17 cellular contexts compared by ENCODE assay signal in the genomic region with DNA sequence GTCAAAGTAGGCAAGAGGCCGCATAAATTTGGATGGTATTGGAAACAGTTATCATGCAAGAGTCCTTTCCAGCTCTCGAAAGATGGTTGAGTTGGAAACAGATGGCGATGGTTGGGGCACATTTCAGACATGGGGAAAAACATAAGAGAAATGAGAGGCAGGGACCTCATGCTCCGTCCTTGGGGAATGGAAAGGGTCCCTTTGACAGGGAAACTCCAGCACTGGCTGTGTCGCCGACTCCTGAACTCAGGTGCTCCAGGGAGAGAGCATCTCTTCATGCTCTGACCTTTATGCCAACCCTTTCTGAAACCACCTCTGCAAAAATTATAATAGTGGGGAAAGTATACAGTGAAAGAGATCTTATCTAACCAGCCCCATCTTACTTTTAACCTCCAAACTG. TPM values are rescaled to one million over a fixed set of nuclear protein-coding genes. Genes with fewer than 3 reads are reported as not detected.
A peak's percentile ranks its signal among the peaks of the same experiment; 100 is the strongest.
DNase-seq lines count a peak whose midpoint lies in the region; ATAC-seq and TF ChIP-seq lines count a peak whose summit lies in the region.
"Had no signal": no experiment of that assay in that cellular context is flagged by ENCODE, and none has a peak within 500 bp of the region (broad histone marks: within the 10 kb centered on the region; RNA-seq: fewer than 3 reads in every experiment).

No MANE protein-coding gene starts in this region.

- peak; percentile 21 for DNase-seq in activated T-cell treated with anti-CD3 and anti-CD28 coated beads, Interleukin-2, amount 50 U/mL, for 24 hours
- no peak for DNase-seq in activated T-cell treated with anti-CD3 and anti-CD28 coated beads, Interleukin-2, amount 50 U/mL, for 72 hours
- DNase-seq in ovary = peak in 3 of 5 donors; percentile 16 to 29 (median 21)
- no peak for DNase-seq in transverse colon
- no peak for DNase-seq in DMS114 treated with DMSO at 0.1 percent for 48 hours (lab: John Stamatoyannopoulos, UW; ENCODE audit: unreplicated experiment)
- DNase-seq in nephron progenitor cell = no peak
- DNase-seq: activated CD4-positive, alpha-beta T cell treated with anti-CD3 and anti-CD28 coated beads, Interleukin-2, amount 50 U/mL, for 4 hours; NCI-H2029 treated with DMSO at 0.1 percent for 48 hours; NCI-H526 treated with DMSO at 0.1 percent for 48 hours; stimulated activated CD4-positive, alpha-beta T cell treated with anti-CD3 and anti-CD28 coated beads, Interleukin-4, amount 100 ng/mL, for 4 hours had no signal

- H3K27ac Mint-ChIP-seq in activated T-cell treated with anti-CD3 and anti-CD28 coated beads, Interleukin-2, amount 50 U/mL, for 24 hours = no peak overlapping the region
- H3K27ac Mint-ChIP-seq in activated T-cell treated with anti-CD3 and anti-CD28 coated beads, Interleukin-2, amount 50 U/mL, for 72 hours = no peak overlapping the region
- H3K27ac Mint-ChIP-seq in nephron progenitor cell = no peak overlapping the region
- H3K27ac Mint-ChIP-seq: mesothelial cell of epicardium had no signal

- H3K4me1 ChIP-seq in duodenal mucosa (ENCODE audit: control insufficient read depth in 1 of 2, insufficient read depth in 2 of 2, low read length in 2 of 2) (peaks cover 10 to 11% of the 10 kb centered on the region in 2 donors), ovary (ENCODE audit: insufficient read depth) (peaks cover 23% of the 10 kb centered on the region), transverse colon (peaks cover 12 to 35% (median 13%) of the 10 kb centered on the region in 4 donors)
- H3K4me1 ChIP-seq: A549 had no signal

- H3K27ac ChIP-seq in duodenal mucosa (ENCODE audit: low read depth, low read length) (peak overlapping the region; percentile 76), ovary (peak overlapping the region in 1 of 2 donors; percentile 81), transverse colon (peak overlapping the region; percentile 79 to 95 (median 84))
- H3K27ac ChIP-seq: epithelial cell of prostate had no signal

- H3K9me3 ChIP-seq in duodenal mucosa (ENCODE audit: control insufficient read depth in 1 of 2, low read length in 2 of 2) (peaks cover 11 to 12% of the 10 kb centered on the region in 2 donors), ovary (no peaks in the 10 kb centered on the region), transverse colon (peaks cover 0 to 6% of the 10 kb centered on the region in 2 donors)

- WGBS in ovary, 3 donors = 82 to 94% (median 88%) methylated on average over 6 of the region's 6 CpGs
- 64 to 69% methylated on average over 4 to 6 of the region's 6 CpGs for WGBS in transverse colon (ENCODE audit: low coverage in 1 of 2), 2 donors

- no peak for TF ChIP-seq EP300 in ovary (IDR thresholded peaks at IDR 0.05)
- no peak for TF ChIP-seq EP300 in transverse colon (IDR thresholded peaks at IDR 0.05; ENCODE audit: low read depth)

- H3K27me3 Mint-ChIP-seq in activated T-cell treated with anti-CD3 and anti-CD28 coated beads, Interleukin-2, amount 50 U/mL, for 24 hours = peaks cover 78% of the 10 kb centered on the region
- peaks cover 52% of the 10 kb centered on the region for H3K27me3 Mint-ChIP-seq in activated T-cell treated with anti-CD3 and anti-CD28 coated beads, Interleukin-2, amount 50 U/mL, for 72 hours (ENCODE audit: low read depth)
- peaks cover 27% of the 10 kb centered on the region for H3K27me3 Mint-ChIP-seq in nephron progenitor cell (ENCODE audit: low read depth, poor library complexity)

- H3K36me3 ChIP-seq in duodenal mucosa (ENCODE audit: control insufficient read depth in 1 of 2, insufficient read depth in 2 of 2, low read length in 2 of 2) = no peaks in the 10 kb centered on the region
- H3K36me3 ChIP-seq in ovary = no peaks in the 10 kb centered on the region
- no peaks in the 10 kb centered on the region for H3K36me3 ChIP-seq in transverse colon

- intact Hi-C loops in ovary (cut with DNase I) (no loop called here), transverse colon (cut with DNase I; ENCODE audit: low total_unique reads) (no loop called here)

- H3K9me3 Mint-ChIP-seq in activated T-cell treated with anti-CD3 and anti-CD28 coated beads, Interleukin-2, amount 50 U/mL, for 24 hours = peaks cover 8% of the 10 kb centered on the region
- peaks cover 6 to 8% of the 10 kb centered on the region in 2 donors for H3K9me3 Mint-ChIP-seq in activated T-cell treated with anti-CD3 and anti-CD28 coated beads, Interleukin-2, amount 50 U/mL, for 72 hours
- peaks cover 55% of the 10 kb centered on the region for H3K9me3 Mint-ChIP-seq in nephron progenitor cell
- H3K9me3 Mint-ChIP-seq: central memory CD8-positive, alpha-beta T cell had no signal

- no peak for TF ChIP-seq POLR2A in ovary (IDR thresholded peaks at IDR 0.05)
- no peak for TF ChIP-seq POLR2A in transverse colon (IDR thresholded peaks at IDR 0.05)

- H3K36me3 Mint-ChIP-seq in activated T-cell treated with anti-CD3 and anti-CD28 coated beads, Interleukin-2, amount 50 U/mL, for 24 hours (ENCODE audit: low read depth) = no peaks in the 10 kb centered on the region
- H3K36me3 Mint-ChIP-seq in activated T-cell treated with anti-CD3 and anti-CD28 coated beads, Interleukin-2, amount 50 U/mL, for 72 hours (ENCODE audit: insufficient read depth in 2 of 2) = peaks cover 0 to 4% of the 10 kb centered on the region in 2 donors
- H3K36me3 Mint-ChIP-seq in nephron progenitor cell (ENCODE audit: low read depth) = peaks cover 4% of the 10 kb centered on the region
- H3K36me3 Mint-ChIP-seq: mesothelial cell of epicardium had no signal

- no peak for ATAC-seq in activated T-cell treated with anti-CD3 and anti-CD28 coated beads, Interleukin-2, amount 50 U/mL, for 72 hours (replicated peaks in 1 of 2)
- no peak for ATAC-seq in GM21529 (IDR thresholded peaks at IDR 0.05; ENCODE audit: unreplicated experiment)

- TF ChIP-seq CTCF in ovary (IDR thresholded peaks at IDR 0.05) (no peak), transverse colon (IDR thresholded peaks at IDR 0.05) (no peak), nephron progenitor cell (IDR thresholded peaks at IDR 0.05) (no peak)

- H3K4me1 Mint-ChIP-seq in activated T-cell treated with anti-CD3 and anti-CD28 coated beads, Interleukin-2, amount 50 U/mL, for 24 hours (ENCODE audit: low read depth) = peaks cover 52% of the 10 kb centered on the region
- peaks cover 44% of the 10 kb centered on the region for H3K4me1 Mint-ChIP-seq in activated T-cell treated with anti-CD3 and anti-CD28 coated beads, Interleukin-2, amount 50 U/mL, for 72 hours (ENCODE audit: low read depth)
- peaks cover 46% of the 10 kb centered on the region for H3K4me1 Mint-ChIP-seq in nephron progenitor cell

- H3K27me3 ChIP-seq in duodenal mucosa (ENCODE audit: control insufficient read depth in 1 of 2, insufficient read depth in 2 of 2, low read length in 2 of 2) (peaks cover 0 to 3% of the 10 kb centered on the region in 2 donors), ovary (no peaks in the 10 kb centered on the region), transverse colon (peaks cover 11% of the 10 kb centered on the region)

- H3K4me3 Mint-ChIP-seq in activated T-cell treated with anti-CD3 and anti-CD28 coated beads, Interleukin-2, amount 50 U/mL, for 24 hours = no peak overlapping the region
- H3K4me3 Mint-ChIP-seq in activated T-cell treated with anti-CD3 and anti-CD28 coated beads, Interleukin-2, amount 50 U/mL, for 72 hours = no peak overlapping the region
- H3K4me3 Mint-ChIP-seq in nephron progenitor cell = no peak overlapping the region
- H3K4me3 Mint-ChIP-seq: central memory CD8-positive, alpha-beta T cell; mesothelial cell of epicardium; stimulated activated naive B cell treated with anti-CD40 and anti-IgM and Interleukin-4, amounts not matched to agents 10 μg/mL and 1 μg/mL and 100 μg/mL, for 72 hours had no signal

- in situ Hi-C loops in transverse colon (cut with MboI; ENCODE audit: low pct_ligation_motif_present in 1 of 4, low pct_unique_long_range_greater_than_20kb in 1 of 4, low sequenced_read_pairs in 3 of 4) = no loop called here

- no peak overlapping the region for H3K9ac ChIP-seq in duodenal mucosa (ENCODE audit: low read depth in 1 of 2, low read length in 2 of 2)

- H3K4me3 ChIP-seq in duodenal mucosa (ENCODE audit: low read depth in 1 of 2, low read length in 2 of 2) (no peak overlapping the region), ovary (no peak overlapping the region), transverse colon (no peak overlapping the region)
- H3K4me3 ChIP-seq: A549 had no signal

RNA-seq across cellular contexts. Expression of a gene that starts 36.8 kb away (rescaled TPM):
- total RNA-seq in activated T-cell treated with anti-CD3 and anti-CD28 coated beads, Interleukin-2, amount 50 U/mL, for 72 hours = 10 to 100 TPM; 10.8 to 11.3 TPM
- total RNA-seq in ovary (1,000 to 10,000 TPM in 1 of 7 donors, 100 to 1,000 TPM in 6; 222 to 1,092 (median 831) TPM), transverse colon (100 to 1,000 TPM; 172 to 550 (median 346) TPM)
- 100 to 1,000 TPM in 1 of 2 donors, 10 to 100 TPM in 1; 50.9 to 818 TPM for polyA plus RNA-seq in ovary

Comparison
In these comparisons a context has a peak if more than half of its experiments do, and no peak if none do; other contexts are left out.
1. DNase-seq: peak in activated T-cell treated with anti-CD3 and anti-CD28 coated beads, Interleukin-2, amount 50 U/mL, for 24 hours (single experiment) and ovary (3 of 5); none in activated T-cell treated with anti-CD3 and anti-CD28 coated beads, Interleukin-2, amount 50 U/mL, for 72 hours (0 of 2), transverse colon (single experiment), DMS114 treated with DMSO at 0.1 percent for 48 hours (single experiment) and nephron progenitor cell (single experiment).
2. RNA of a gene that starts 36.8 kb away (total RNA-seq): 222 to 1,092 TPM in ovary and 172 to 550 TPM in transverse colon; 10.8 to 11.3 TPM in activated T-cell treated with anti-CD3 and anti-CD28 coated beads, Interleukin-2, amount 50 U/mL, for 72 hours; every median in the first group is over 10 times any median in the second.